Comparison of ENCODE assay signal across 8 cellular contexts in the genomic region with DNA sequence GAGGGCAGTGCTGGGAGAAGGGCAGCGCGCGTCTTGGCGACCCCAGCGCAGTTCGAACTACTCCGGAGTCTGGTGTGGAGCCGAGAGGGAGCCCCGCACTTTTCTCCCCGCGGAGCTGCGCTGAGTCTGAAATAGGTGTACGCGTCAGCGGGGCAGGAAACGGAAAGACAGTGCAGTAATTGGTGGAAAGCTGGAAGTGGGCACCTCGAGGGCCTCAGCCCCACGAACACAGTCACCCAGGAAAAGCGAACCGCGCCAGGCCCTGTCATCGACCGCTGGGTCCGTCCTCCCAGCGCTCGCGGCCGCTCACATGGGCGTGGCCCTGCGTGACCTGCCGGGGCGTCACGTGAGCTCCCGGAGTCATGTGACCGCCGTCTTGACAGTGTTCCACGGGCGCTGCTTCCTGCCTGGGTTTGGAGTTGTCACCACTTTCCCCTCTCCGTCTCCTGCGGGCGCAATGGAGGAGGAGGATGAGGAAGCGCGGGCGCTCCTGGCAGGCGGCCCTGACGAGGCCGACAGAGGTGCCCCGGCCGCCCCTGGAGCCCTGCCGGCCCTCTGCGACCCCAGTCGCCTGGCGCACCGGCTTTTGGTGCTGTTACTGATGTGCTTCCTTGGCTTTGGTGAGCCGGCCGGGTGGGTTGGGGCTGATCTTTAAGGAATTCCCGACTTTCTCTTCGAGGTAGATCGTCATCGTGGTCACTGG. TPM values are rescaled to one million over a fixed set of nuclear protein-coding genes. Genes with fewer than 3 reads are reported as not detected.
DNase-seq lines count a peak whose midpoint lies in the region; ATAC-seq and TF ChIP-seq lines count a peak whose summit lies in the region.

A gene with protein sequence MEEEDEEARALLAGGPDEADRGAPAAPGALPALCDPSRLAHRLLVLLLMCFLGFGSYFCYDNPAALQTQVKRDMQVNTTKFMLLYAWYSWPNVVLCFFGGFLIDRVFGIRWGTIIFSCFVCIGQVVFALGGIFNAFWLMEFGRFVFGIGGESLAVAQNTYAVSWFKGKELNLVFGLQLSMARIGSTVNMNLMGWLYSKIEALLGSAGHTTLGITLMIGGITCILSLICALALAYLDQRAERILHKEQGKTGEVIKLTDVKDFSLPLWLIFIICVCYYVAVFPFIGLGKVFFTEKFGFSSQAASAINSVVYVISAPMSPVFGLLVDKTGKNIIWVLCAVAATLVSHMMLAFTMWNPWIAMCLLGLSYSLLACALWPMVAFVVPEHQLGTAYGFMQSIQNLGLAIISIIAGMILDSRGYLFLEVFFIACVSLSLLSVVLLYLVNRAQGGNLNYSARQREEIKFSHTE (plus strand): TSS at position 359 of the 703 bp plus-strand sequence. CDS start 99 bp downstream, at position 458.

- H3K9me3 ChIP-seq in lung (ENCODE audit: control insufficient read depth in 2 of 2, insufficient read depth in 1 of 2, low read length in 1 of 2): no peaks in the 10 kb centered on the region

- peak; percentile 97 for ATAC-seq in lung (ENCODE audit: insufficient read depth, low FRiP score)

- TF ChIP-seq CTCF in GM20000 (IDR thresholded peaks at IDR 0.05; ENCODE audit: extremely low read depth, missing control alignments): no peak
- TF ChIP-seq CTCF in lung (IDR thresholded peaks at IDR 0.05; ENCODE audit: control extremely low read depth, extremely low read depth): no peak

- H3K27ac ChIP-seq in lung (ENCODE audit: low read depth in 1 of 2, low read length in 1 of 2): peak within 1 kb of the TSS; percentile 85 to 96

- peaks cover 3 to 15% of the 10 kb centered on the region in 2 donors for H3K4me1 ChIP-seq in lung (ENCODE audit: control insufficient read depth in 2 of 2, insufficient read depth in 2 of 2, low read length in 2 of 2)

- peak within 1 kb of the TSS; percentile 91 for H3K4me3 ChIP-seq in lung

- 0 to 1% methylated on average over 45 to 60 of the region's 60 CpGs for WGBS in lung, 2 donors

- H3K27me3 ChIP-seq in lung (ENCODE audit: control insufficient read depth, insufficient read depth): no peaks in the 10 kb centered on the region

- peaks cover 2 to 4% of the 10 kb centered on the region in 2 donors for H3K36me3 ChIP-seq in lung (ENCODE audit: control insufficient read depth in 2 of 2, insufficient read depth in 2 of 2, low read length in 2 of 2)

- peak; percentile 70 for DNase-seq in CMK (ENCODE audit: low read depth)
- DNase-seq in GM20000 (ENCODE audit: low spot score): peak; percentile 90
- DNase-seq in HT-29 (ENCODE audit: low spot score): peak; percentile 78
- peak; percentile 52 for DNase-seq in NK-92 treated with Interleukin-12 subunit alpha and Interleukin-12 subunit beta, amount 100 ng/mL, for 24 hours (lab: John Stamatoyannopoulos, UW)
- DNase-seq in activated CD8-positive, alpha-beta memory T cell treated with anti-CD3 and anti-CD28 coated beads for 24 hours: peak; percentile 93
- peak; percentile 89 for DNase-seq in effector CD4-positive, alpha-beta T cell
- peak; percentile 96 for DNase-seq in lung (ENCODE audit: low spot score)
- DNase-seq in stimulated activated CD4-positive, alpha-beta T cell treated with anti-CD3 and anti-CD28 coated beads, TNF-alpha, amount 100 ng/mL, for 4 hours (ENCODE audit: low read depth in 3 of 3): peak; percentile 72 to 75 (median 74)

RNA-seq across cellular contexts. Expression of the gene that starts here (rescaled TPM):
- total RNA-seq in HT-29 (2014; rRNA removed; shearing (Covaris generic)): 25.1 and 34.1 TPM in 2 replicates
- 10 to 100 TPM; 92.0 to 94.7 TPM for total RNA-seq in lung
- 100 to 1,000 TPM in 1 of 2 donors, 10 to 100 TPM in 1; 25.8 to 143 TPM for polyA plus RNA-seq in lung

Comparison
In these comparisons a context has a peak if more than half of its experiments do, and no peak if none do; other contexts are left out.
1. Peak in every context shown above with its lines: DNase-seq, ATAC-seq, H3K4me3 ChIP-seq and H3K27ac ChIP-seq.